In the genomic region with DNA sequence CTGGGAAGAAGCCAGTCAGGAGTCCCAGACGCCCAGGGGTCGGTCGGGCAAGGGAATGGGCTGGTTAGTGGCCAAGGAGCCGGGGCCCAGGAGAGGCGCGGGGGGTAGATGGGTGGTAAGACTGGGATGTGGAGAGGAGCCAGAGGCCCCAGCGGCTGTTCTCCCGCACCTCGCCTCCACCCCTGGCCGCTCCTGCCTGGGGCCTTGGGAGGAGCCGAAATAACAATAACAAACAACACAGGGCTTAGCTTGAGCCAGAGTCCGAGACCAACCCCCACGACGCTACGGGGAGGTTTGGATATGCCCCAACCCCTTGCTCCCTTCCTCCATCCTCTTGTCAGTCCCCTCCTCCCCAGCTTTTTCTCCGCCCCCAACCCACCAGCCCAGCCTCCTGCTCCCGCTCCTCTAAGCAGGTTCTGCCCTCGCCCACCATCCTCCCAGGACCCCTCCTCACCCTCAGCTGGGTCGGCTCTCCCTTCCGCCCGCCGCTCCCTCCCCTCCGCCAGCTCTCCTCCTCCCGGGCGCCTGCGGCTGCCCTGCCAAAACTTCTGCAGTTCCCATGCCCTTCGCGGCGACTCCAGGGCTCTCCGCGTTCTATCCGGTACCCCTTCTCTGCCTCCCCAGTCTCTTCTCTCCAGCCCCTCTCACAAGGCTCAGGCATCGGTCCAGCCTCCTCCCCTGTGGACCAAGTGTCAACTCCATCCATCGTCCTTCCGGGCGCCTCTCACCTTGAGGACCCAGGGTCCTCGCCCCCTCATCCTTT, we compare ENCODE assay signal across 9 cellular contexts. TPM values are rescaled to one million over a fixed set of nuclear protein-coding genes. Genes with fewer than 3 reads are reported as not detected.
DNase-seq lines count a peak whose midpoint lies in the region; ATAC-seq and TF ChIP-seq lines count a peak whose summit lies in the region.
"Had no signal": no experiment of that assay in that cellular context is flagged by ENCODE, and none has a peak within 500 bp of the region (broad histone marks: within the 10 kb centered on the region; RNA-seq: fewer than 3 reads in every experiment).

No MANE protein-coding gene starts in this region.

- H3K4me1 ChIP-seq in iPS-15b (ENCODE audit: control insufficient read depth, insufficient read depth, low read length): peaks cover 3% of the 10 kb centered on the region

- no peak for ATAC-seq in activated CD8-positive, alpha-beta T cell treated with anti-CD3 and anti-CD28 coated beads for 36 hours
- ATAC-seq in HG03378 (IDR thresholded peaks at IDR 0.05; ENCODE audit: unreplicated experiment): no peak

- H3K36me3 ChIP-seq in iPS-15b (ENCODE audit: control insufficient read depth, insufficient read depth, low read length): no peaks in the 10 kb centered on the region

- H3K4me3 Mint-ChIP-seq in T-helper 1 cell treated with Interleukin-12 subunit alpha and Interleukin-12 subunit beta and Interleukin-4 antibody, amounts not matched to agents 30 μg/mL and 1 μg/mL, for 36 hours: peak overlapping the region; percentile 37
- peak overlapping the region; percentile 3 for H3K4me3 Mint-ChIP-seq in activated CD8-positive, alpha-beta T cell treated with anti-CD3 and anti-CD28 coated beads for 36 hours

- peaks cover 86% of the 10 kb centered on the region for H3K27me3 Mint-ChIP-seq in T-helper 1 cell treated with Interleukin-12 subunit alpha and Interleukin-12 subunit beta and Interleukin-4 antibody, amounts not matched to agents 30 μg/mL and 1 μg/mL, for 36 hours (ENCODE audit: low read depth)
- H3K27me3 Mint-ChIP-seq in activated CD8-positive, alpha-beta T cell treated with anti-CD3 and anti-CD28 coated beads for 36 hours: peaks cover 55% of the 10 kb centered on the region

- POLR2A ChIA-PET in activated CD8-positive, alpha-beta T cell treated with anti-CD3 and anti-CD28 coated beads for 36 hours (lab: Charles Lee): interaction anchor here (1.5 kb wide), 1 partner anchor 14 kb away, joined by 8 read pairs; a partner anchor contains a TSS

- H3K27me3 ChIP-seq in iPS-15b (ENCODE audit: control insufficient read depth, insufficient read depth, low read length): peaks cover 100% of the 10 kb centered on the region

- H3K27ac Mint-ChIP-seq in T-helper 1 cell treated with Interleukin-12 subunit alpha and Interleukin-12 subunit beta and Interleukin-4 antibody, amounts not matched to agents 30 μg/mL and 1 μg/mL, for 36 hours: no peak overlapping the region
- no peak overlapping the region for H3K27ac Mint-ChIP-seq in activated CD8-positive, alpha-beta T cell treated with anti-CD3 and anti-CD28 coated beads for 36 hours
- H3K27ac Mint-ChIP-seq: activated T-helper 1 cell treated with anti-CD3 and anti-CD28 coated beads, Interleukin-12 subunit alpha, Interleukin-12 subunit beta, Interleukin-2, Interleukin-4 antibody, amounts not matched to agents 30 ng/mL and 10 ng/mL and 1 ng/mL, durations not matched to agents 14 hours and 24 hours and 36 hours had no signal

- H3K36me3 Mint-ChIP-seq in T-helper 1 cell treated with Interleukin-12 subunit alpha and Interleukin-12 subunit beta and Interleukin-4 antibody, amounts not matched to agents 30 μg/mL and 1 μg/mL, for 36 hours (ENCODE audit: low read depth): peaks cover 29% of the 10 kb centered on the region
- H3K36me3 Mint-ChIP-seq in activated CD8-positive, alpha-beta T cell treated with anti-CD3 and anti-CD28 coated beads for 36 hours (ENCODE audit: low read depth): peaks cover 14% of the 10 kb centered on the region

- H3K27ac ChIP-seq in skin epidermis: peak overlapping the region in 15 of 21 experiments; percentile 4 to 83 (median 63)

- intact Hi-C loops in activated CD8-positive, alpha-beta T cell treated with anti-CD3 and anti-CD28 coated beads for 36 hours (cut with micrococcal nuclease): no loop called here

- DNase-seq in T-helper 1 cell: no peak
- no peak for DNase-seq in activated CD8-positive, alpha-beta T cell treated with anti-CD3 and anti-CD28 coated beads for 36 hours
- DNase-seq in DMS153 treated with DMSO at 0.1 percent for 48 hours (lab: John Stamatoyannopoulos, UW; ENCODE audit: unreplicated experiment): no peak
- DNase-seq in HUDEP-2 (lab: John Stamatoyannopoulos, UW; ENCODE audit: unreplicated experiment in 76 of 76): no peak

- CTCF ChIA-PET in activated CD8-positive, alpha-beta T cell treated with anti-CD3 and anti-CD28 coated beads for 36 hours (lab: Charles Lee): interaction anchor here (0.6 to 1.8 kb wide), 3 partner anchors 29 to 95 kb away, joined by 3 to 7 read pairs (median 4); no protein-coding TSS in a partner anchor

- H3K4me3 ChIP-seq in iPS-15b (ENCODE audit: low read depth, low read length) (peak overlapping the region; percentile 78), skin epidermis (peak overlapping the region; percentile 32 to 65 (median 37))

- no peak overlapping the region for H3K9ac ChIP-seq in iPS-15b (ENCODE audit: low read depth, low read length)

- peaks cover 38% of the 10 kb centered on the region for H3K4me1 Mint-ChIP-seq in T-helper 1 cell treated with Interleukin-12 subunit alpha and Interleukin-12 subunit beta and Interleukin-4 antibody, amounts not matched to agents 30 μg/mL and 1 μg/mL, for 36 hours (ENCODE audit: low read depth)
- peaks cover 30% of the 10 kb centered on the region for H3K4me1 Mint-ChIP-seq in activated CD8-positive, alpha-beta T cell treated with anti-CD3 and anti-CD28 coated beads for 36 hours (ENCODE audit: low read depth)

- no peaks in the 10 kb centered on the region for H3K9me3 ChIP-seq in iPS-15b (ENCODE audit: control insufficient read depth, insufficient read depth, low read length)

- no peak for TF ChIP-seq CTCF in activated CD8-positive, alpha-beta T cell treated with anti-CD3 and anti-CD28 coated beads for 36 hours (IDR thresholded peaks at IDR 0.05)

- H3K9me3 Mint-ChIP-seq in T-helper 1 cell treated with Interleukin-12 subunit alpha and Interleukin-12 subunit beta and Interleukin-4 antibody, amounts not matched to agents 30 μg/mL and 1 μg/mL, for 36 hours: no peaks in the 10 kb centered on the region
- no peaks in the 10 kb centered on the region for H3K9me3 Mint-ChIP-seq in activated CD8-positive, alpha-beta T cell treated with anti-CD3 and anti-CD28 coated beads for 36 hours
- H3K9me3 Mint-ChIP-seq: activated T-helper 1 cell treated with anti-CD3 and anti-CD28 coated beads, Interleukin-12 subunit alpha, Interleukin-12 subunit beta, Interleukin-2, Interleukin-4 antibody, amounts not matched to agents 30 ng/mL and 10 ng/mL and 1 ng/mL, durations not matched to agents 14 hours and 24 hours and 36 hours had no signal

RNA-seq across cellular contexts. Expression of a gene that starts 1.1 kb away (rescaled TPM):
- total RNA-seq in activated CD8-positive, alpha-beta T cell treated with anti-CD3 and anti-CD28 coated beads for 36 hours: not detected
- total RNA-seq: activated T-helper 1 cell treated with anti-CD3 and anti-CD28 coated beads, Interleukin-12 subunit alpha, Interleukin-12 subunit beta, Interleukin-2, Interleukin-4 antibody, amounts not matched to agents 30 ng/mL and 10 ng/mL and 1 ng/mL, durations not matched to agents 14 hours and 24 hours and 36 hours had no signal

RNA-seq across cellular contexts. Expression of a gene that starts 7.5 kb away (rescaled TPM):
- 10 to 100 TPM; 33.8 to 34.1 TPM for total RNA-seq in activated CD8-positive, alpha-beta T cell treated with anti-CD3 and anti-CD28 coated beads for 36 hours

RNA-seq across cellular contexts. Expression of a gene that starts 13.4 kb away (rescaled TPM):
- 10 to 100 TPM; 53.0 to 58.1 TPM for total RNA-seq in activated CD8-positive, alpha-beta T cell treated with anti-CD3 and anti-CD28 coated beads for 36 hours

RNA-seq across cellular contexts. Expression of a gene that starts 38.4 kb away (rescaled TPM):
- total RNA-seq in activated CD8-positive, alpha-beta T cell treated with anti-CD3 and anti-CD28 coated beads for 36 hours: not detected
- total RNA-seq: activated T-helper 1 cell treated with anti-CD3 and anti-CD28 coated beads, Interleukin-12 subunit alpha, Interleukin-12 subunit beta, Interleukin-2, Interleukin-4 antibody, amounts not matched to agents 30 ng/mL and 10 ng/mL and 1 ng/mL, durations not matched to agents 14 hours and 24 hours and 36 hours had no signal
